ENCODE assay signal across 1 cellular context in genomic region chr22:37295213-37295886, GRCh38.
TF ChIP-seq lines count a peak whose summit lies in the region.

No MANE protein-coding gene starts in this region.

TF ChIP-seq in GM23338, 12 proteins besides CTCF, POLR2A, EP300 and RAD21 (continued from another document):
- TF ChIP-seq ZNF462 (CRISPR knock-in tag; IDR thresholded peaks at IDR 0.05) (no peak), REST (IDR thresholded peaks at IDR 0.05; ENCODE audit: unreplicated experiment) (no peak), EZH2phosphoT487 (IDR thresholded peaks at IDR 0.05; ENCODE audit: unreplicated experiment) (no peak), ETS1 (IDR thresholded peaks at IDR 0.05) (no peak), STAT1 (IDR thresholded peaks at IDR 0.05; ENCODE audit: unreplicated experiment) (no peak), EZH2 (IDR thresholded peaks at IDR 0.05; ENCODE audit: low read depth, unreplicated experiment) (no peak)
